ENCODE assay signal across 9 cellular contexts in the genomic region with DNA sequence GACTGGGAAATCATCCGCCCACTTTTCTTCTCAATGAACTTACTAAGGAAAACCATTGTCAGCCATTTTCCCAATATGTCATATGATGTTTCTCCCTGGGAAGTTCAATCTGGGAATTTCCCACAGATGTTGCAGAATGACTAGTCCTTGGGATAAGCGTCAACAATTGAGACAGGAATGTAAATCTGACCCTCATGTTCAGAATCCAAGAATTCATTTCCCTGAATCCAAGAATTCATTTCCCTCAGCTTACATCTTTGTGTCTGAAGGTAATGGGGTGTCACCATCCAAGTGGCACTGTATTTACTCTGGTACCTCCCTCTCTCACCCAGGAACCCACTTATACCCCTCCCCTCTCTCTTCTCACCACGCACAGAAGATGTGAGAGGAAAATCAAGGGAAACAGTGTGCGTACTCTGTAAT. TPM values are rescaled to one million over a fixed set of nuclear protein-coding genes. Genes with fewer than 3 reads are reported as not detected.
A peak's percentile ranks its signal among the peaks of the same experiment; 100 is the strongest.
DNase-seq lines count a peak whose midpoint lies in the region; TF ChIP-seq lines count a peak whose summit lies in the region.
"Had no signal": no experiment of that assay in that cellular context is flagged by ENCODE, and none has a peak within 500 bp of the region (broad histone marks: within the 10 kb centered on the region; RNA-seq: fewer than 3 reads in every experiment).

No MANE protein-coding gene starts in this region.

- DNase-seq in H4 (ENCODE audit: low spot score) (peak; percentile 63), fibroblast of the aortic adventitia (ENCODE audit: low read depth) (peak; percentile 98), activated gamma-delta T cell treated with Interleukin-2 at 50 U/mL for 16 hours (no peak), NAMALWA (ENCODE audit: low spot score) (no peak), NCI-H187 treated with DMSO at 0.1 percent for 48 hours (lab: John Stamatoyannopoulos, UW) (no peak)
- no peak for DNase-seq in stimulated activated naive CD4-positive, alpha-beta T cell treated with Interleukin-2 at 50 U/mL for 16 hours (lab: John Stamatoyannopoulos, UW)

- no peaks in the 10 kb centered on the region for H3K27me3 ChIP-seq in skeletal muscle satellite cell (ENCODE audit: control insufficient read depth, insufficient read depth, low read length)

- H3K4me2 ChIP-seq in skeletal muscle satellite cell (ENCODE audit: low read length), result peak overlapping the region; percentile 71

- TF ChIP-seq CTCF in WI38 (IDR thresholded peaks at IDR 0.05; ENCODE audit: low read depth, low read length) (no peak), fibroblast of the aortic adventitia (IDR thresholded peaks at IDR 0.05; ENCODE audit: insufficient read depth, low read length) (no peak)

- H3K36me3 ChIP-seq in skeletal muscle satellite cell (ENCODE audit: insufficient read depth, low read length), result peaks cover 3% of the 10 kb centered on the region
- H3K36me3 ChIP-seq: neutrophil had no signal

- H3K4me3 ChIP-seq in WI38 (ENCODE audit: low read depth, low read length) (peak overlapping the region; percentile 34), fibroblast of the aortic adventitia (ENCODE audit: low read depth, low read length) (no peak overlapping the region), skeletal muscle satellite cell (ENCODE audit: low read length) (peak overlapping the region; percentile 48)

- H3K4me1 ChIP-seq in skeletal muscle satellite cell (ENCODE audit: control insufficient read depth, insufficient read depth, low read length), result peaks cover 82% of the 10 kb centered on the region

- H3K9ac ChIP-seq in skeletal muscle satellite cell (ENCODE audit: low read depth, low read length), result peak overlapping the region; percentile 78

- H3K9me3 ChIP-seq in skeletal muscle satellite cell (replicated peaks; ENCODE audit: low read length), result no peaks in the 10 kb centered on the region
- H3K9me3 ChIP-seq: neutrophil had no signal

RNA-seq across cellular contexts. Expression of a gene that starts 7.4 kb away (rescaled TPM):
- total RNA-seq in H4 (2014; rRNA removed; shearing (Covaris generic)), result 15.9 and 17.4 TPM in 2 replicates
- total RNA-seq in fibroblast of the aortic adventitia (ENCODE audit: low replicate concordance), result 30.4 and 30.8 TPM in 2 replicates
- 33.7 and 34.1 TPM in 2 replicates for total RNA-seq in skeletal muscle satellite cell (2012; rRNA removed)

Comparison
In these comparisons a context has a peak if more than half of its experiments do, and no peak if none do; other contexts are left out.
1. DNase-seq: peak in H4 (single experiment) and fibroblast of the aortic adventitia (single experiment); none in activated gamma-delta T cell treated with Interleukin-2 at 50 U/mL for 16 hours (single experiment), stimulated activated naive CD4-positive, alpha-beta T cell treated with Interleukin-2 at 50 U/mL for 16 hours (single experiment), NAMALWA (single experiment) and NCI-H187 treated with DMSO at 0.1 percent for 48 hours (single experiment).